In the genomic region with DNA sequence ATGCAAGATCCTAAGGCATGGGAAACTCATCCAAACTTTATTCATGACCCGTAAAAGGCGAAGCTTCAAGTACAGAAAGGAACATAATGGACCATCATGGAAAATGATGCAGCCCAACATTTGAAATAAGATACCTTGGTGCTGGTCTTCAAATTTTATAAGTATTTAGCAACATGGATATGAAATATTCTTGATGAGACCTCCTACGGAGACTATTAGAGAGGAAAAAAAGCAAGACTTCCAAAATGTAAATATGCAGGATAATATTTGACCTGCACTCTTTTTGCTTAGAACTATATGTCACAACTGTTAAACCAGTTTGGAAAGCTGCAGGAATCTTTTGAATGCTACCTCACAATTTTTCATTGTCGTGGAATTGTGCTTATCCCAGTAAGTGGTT, we compare ENCODE assay signal across 25 cellular contexts.
"Had no signal": no experiment of that assay in that cellular context is flagged by ENCODE, and none has a peak within 500 bp of the region (broad histone marks: within the 10 kb centered on the region; RNA-seq: fewer than 3 reads in every experiment).

No MANE protein-coding gene starts in this region.

- FAIRE-seq: small intestine, urothelium cell line had no signal

- H3K4me3 ChIP-seq: ovary, psoas muscle, right lobe of liver, sigmoid colon, stomach, thoracic aorta, thyroid gland, tibial nerve, upper lobe of left lung, vagina had no signal

- H3K4me1 ChIP-seq: parathyroid adenoma, psoas muscle, sigmoid colon, stomach, thyroid gland, tibial nerve, upper lobe of left lung, vagina had no signal

- H3K27me3 ChIP-seq: neutrophil, ovary, right lobe of liver, sigmoid colon, stomach, thyroid gland, tibial nerve, upper lobe of left lung, vagina had no signal

- H3K36me3 ChIP-seq: neutrophil, ovary, right lobe of liver, sigmoid colon, stomach, thoracic aorta, thyroid gland, tibial nerve, upper lobe of left lung, vagina had no signal

- DNase-seq: nephron progenitor cell; nucleus accumbens; ovary; posterior cingulate gyrus; psoas muscle; right cardiac atrium; right lobe of liver; sigmoid colon; small intestine; stimulated activated CD4-positive, alpha-beta T cell treated with anti-CD3 and anti-CD28 coated beads, Interleukin-15, amount 100 ng/mL, for 24 hours; stimulated activated CD4-positive, alpha-beta T cell treated with anti-CD3 and anti-CD28 coated beads, Interleukin-2, amount 100 ng/mL, for 24 hours; stimulated activated CD4-positive, alpha-beta T cell treated with anti-CD3 and anti-CD28 coated beads, Interleukin-2, amount 100 ng/mL, for 48 hours; stimulated activated CD4-positive, alpha-beta T cell treated with anti-CD3 and anti-CD28 coated beads, Interleukin-4, amount 100 ng/mL, for 24 hours; stimulated activated naive B cell treated with anti-CD40 and anti-IgM and Interleukin-4, amounts not matched to agents 10 μg/mL and 1 μg/mL and 100 μg/mL, for 72 hours; stimulated activated naive CD4-positive, alpha-beta T cell treated with Interleukin-2 at 50 U/mL for 16 hours; stomach; thyroid gland; trophoblast cell; upper lobe of left lung had no signal

- H3K9me3 ChIP-seq: neutrophil, ovary, psoas muscle, right lobe of liver, sigmoid colon, stomach, thoracic aorta, thyroid gland, tibial nerve, upper lobe of left lung, vagina had no signal

- H3K27ac ChIP-seq: neutrophil, ovary, parathyroid adenoma, psoas muscle, right lobe of liver, sigmoid colon, stomach, thoracic aorta, thyroid gland, tibial nerve, upper lobe of left lung, vagina had no signal
